ENCODE assay signal across 9 cellular contexts in genomic region chr4:109648266-109648996, GRCh38. TPM values are rescaled to one million over a fixed set of nuclear protein-coding genes. Genes with fewer than 3 reads are reported as not detected.
DNase-seq lines count a peak whose midpoint lies in the region; ATAC-seq and TF ChIP-seq lines count a peak whose summit lies in the region.
"Had no signal": no experiment of that assay in that cellular context is flagged by ENCODE, and none has a peak within 500 bp of the region (broad histone marks: within the 10 kb centered on the region; RNA-seq: fewer than 3 reads in every experiment).

No MANE protein-coding gene starts in this region.

- peak overlapping the region; percentile 76 for H3K4me3 Mint-ChIP-seq in CD8-positive, alpha-beta T cell

- H3K4me1 ChIP-seq in CD8-positive, alpha-beta T cell (ENCODE audit: insufficient read depth, low read length) = peaks cover 73% of the 10 kb centered on the region

- peaks cover 24% of the 10 kb centered on the region for H3K36me3 Mint-ChIP-seq in CD8-positive, alpha-beta T cell
- H3K36me3 Mint-ChIP-seq in activated naive CD4-positive, alpha-beta T cell treated with anti-CD3 and anti-CD28 coated beads, Interleukin-2, amount 50 U/mL, for 72 hours = peaks cover 13 to 25% of the 10 kb centered on the region in 2 donors

- peaks cover 6% of the 10 kb centered on the region for H3K9me3 ChIP-seq in CD8-positive, alpha-beta T cell (ENCODE audit: low read length)

- POLR2A ChIA-PET in CD8-positive, alpha-beta T cell (lab: Charles Lee) = interaction anchor here (0.8 to 4.8 kb wide), 12 partner anchors 9 to 214 kb away, joined by 3 to 42 read pairs (median 3); partner anchors contain the start of genes MCUB and SEC24B

- peak in 2 of 7 experiments; percentile 23 to 37 for DNase-seq in CD8-positive, alpha-beta T cell
- peak; percentile 3 for DNase-seq in GM19238 (ENCODE audit: insufficient read length, low spot score)
- DNase-seq in activated naive CD4-positive, alpha-beta T cell treated with anti-CD3 and anti-CD28 coated beads, Interleukin-2, amount 50 U/mL, for 72 hours (ENCODE audit: low spot score in 2 of 2) = no peak
- DNase-seq in stimulated activated CD4-positive, alpha-beta T cell treated with anti-CD3 and anti-CD28 coated beads, Interleukin-4, amount 100 ng/mL, for 1 hour = no peak
- DNase-seq in HuH-7.5 (ENCODE audit: low spot score) = no peak
- DNase-seq in inferior parietal cortex (ENCODE audit: extremely low spot score) = no peak
- DNase-seq in SIG-M5 treated with dmso at 0.1 percent for 504 hours (lab: John Stamatoyannopoulos, UW; ENCODE audit: unreplicated experiment) = no peak
- DNase-seq: NCI-H187 treated with DMSO at 0.1 percent for 48 hours had no signal

- H3K27me3 ChIP-seq in CD8-positive, alpha-beta T cell (ENCODE audit: insufficient read depth, low read length) = no peaks in the 10 kb centered on the region

- H3K27ac Mint-ChIP-seq in CD8-positive, alpha-beta T cell = peak overlapping the region; percentile 92
- H3K27ac Mint-ChIP-seq in activated naive CD4-positive, alpha-beta T cell treated with anti-CD3 and anti-CD28 coated beads, Interleukin-2, amount 50 U/mL, for 72 hours = peak overlapping the region; percentile 79 to 80

- H3K36me3 ChIP-seq in CD8-positive, alpha-beta T cell (ENCODE audit: insufficient read depth, low read length) = no peaks in the 10 kb centered on the region

- CTCF ChIA-PET in CD8-positive, alpha-beta T cell (lab: Charles Lee) = no interaction called here

- peak; percentile 85 for ATAC-seq in CD8-positive, alpha-beta T cell
- ATAC-seq in HG03103 (IDR thresholded peaks at IDR 0.05; ENCODE audit: low read depth, unreplicated experiment) = peak; percentile 49
- ATAC-seq in activated naive CD4-positive, alpha-beta T cell treated with anti-CD3 and anti-CD28 coated beads, Interleukin-2, amount 50 U/mL, for 72 hours = peak; percentile 52 to 58

- peaks cover 12% of the 10 kb centered on the region for H3K9me3 Mint-ChIP-seq in CD8-positive, alpha-beta T cell
- peaks cover 6 to 7% of the 10 kb centered on the region in 2 donors for H3K9me3 Mint-ChIP-seq in activated naive CD4-positive, alpha-beta T cell treated with anti-CD3 and anti-CD28 coated beads, Interleukin-2, amount 50 U/mL, for 72 hours

- peaks cover 41% of the 10 kb centered on the region for H3K4me1 Mint-ChIP-seq in CD8-positive, alpha-beta T cell (ENCODE audit: low read depth)

- H3K27me3 Mint-ChIP-seq in CD8-positive, alpha-beta T cell (ENCODE audit: low read depth) = no peaks in the 10 kb centered on the region

- peak overlapping the region; percentile 61 for H3K27ac ChIP-seq in CD8-positive, alpha-beta T cell (ENCODE audit: low read depth, low read length)

- TF ChIP-seq CTCF in CD8-positive, alpha-beta T cell (IDR thresholded peaks at IDR 0.05) = no peak

- peak overlapping the region; percentile 29 for H3K4me3 ChIP-seq in CD8-positive, alpha-beta T cell (ENCODE audit: low read depth, low read length)

- intact Hi-C loops in CD8-positive, alpha-beta T cell (cut with DNase I, micrococcal nuclease) = loop anchor here (1.0 to 5.0 kb wide), 5 partner anchors 41 to 216 kb away; partner anchors contain the start of genes CASP6 (in 1 of the 2), MCUB (in 1 of the 2) and SEC24B (in 1 of the 2)

RNA-seq across cellular contexts. Expression of gene CASP6, which starts 54.8 kb away (rescaled TPM):
- total RNA-seq in CD8-positive, alpha-beta T cell = 1 to 10 TPM; 3.4 to 6.7 TPM
- 10 to 100 TPM; 23.7 to 33.3 TPM for total RNA-seq in activated naive CD4-positive, alpha-beta T cell treated with anti-CD3 and anti-CD28 coated beads, Interleukin-2, amount 50 U/mL, for 72 hours
